ENCODE assay signal across 15 cellular contexts in genomic region chr2:134392689-134393476, GRCh38.
A peak's percentile ranks its signal among the peaks of the same experiment; 100 is the strongest.
DNase-seq lines count a peak whose midpoint lies in the region; ATAC-seq and TF ChIP-seq lines count a peak whose summit lies in the region.
"Had no signal": no experiment of that assay in that cellular context is flagged by ENCODE, and none has a peak within 500 bp of the region (broad histone marks: within the 10 kb centered on the region; RNA-seq: fewer than 3 reads in every experiment).

No MANE protein-coding gene starts in this region.

- H3K9ac ChIP-seq in mammary epithelial cell (ENCODE audit: insufficient read depth, low read length), result no peak overlapping the region
- H3K9ac ChIP-seq: parathyroid adenoma had no signal

- H3K4me2 ChIP-seq in DOHH2 (ENCODE audit: low read length) (no peak overlapping the region), mammary epithelial cell (ENCODE audit: insufficient read depth, low read depth, low read length) (no peak overlapping the region)

- no peak overlapping the region for H3K4me3 ChIP-seq in DOHH2 (ENCODE audit: low read length)
- no peak overlapping the region for H3K4me3 ChIP-seq in NB4 (ENCODE audit: low read depth, low read length)
- no peak overlapping the region for H3K4me3 ChIP-seq in lung
- no peak overlapping the region for H3K4me3 ChIP-seq in brain microvascular endothelial cell (ENCODE audit: low read depth, low read length)
- no peak overlapping the region for H3K4me3 ChIP-seq in mammary epithelial cell (replicated peaks in 1 of 3; ENCODE audit: insufficient read depth in 1 of 3, low read depth in 2 of 3, low read length in 3 of 3)

- H3K4me1 ChIP-seq in DOHH2 (ENCODE audit: control insufficient read depth, low read length) (peaks cover 8% of the 10 kb centered on the region), lung (ENCODE audit: control insufficient read depth in 2 of 2, insufficient read depth in 2 of 2, low read length in 2 of 2) (peaks cover 4 to 7% of the 10 kb centered on the region in 2 donors), mammary epithelial cell (ENCODE audit: insufficient read depth, low read length) (peaks cover 25% of the 10 kb centered on the region)
- H3K4me1 ChIP-seq: parathyroid adenoma had no signal

- no peak overlapping the region for H2AFZ ChIP-seq in mammary epithelial cell (ENCODE audit: low read depth, low read length)
- H2AFZ ChIP-seq: parathyroid adenoma had no signal

- 87 to 88% methylated on average over 6 of the region's 6 CpGs for WGBS in lung, 2 donors
- 100% methylated on average over 4 of the region's 6 CpGs for WGBS in mammary epithelial cell (ENCODE audit: low coverage, missing lambda C conversion rate)

- BruUV-seq in mammary epithelial cell (replicated peaks; lab: Mats Ljungman, UMichigan), result no TSS peak

- H3K27me3 ChIP-seq in DOHH2 (ENCODE audit: control insufficient read depth, low read length), result no peaks in the 10 kb centered on the region
- H3K27me3 ChIP-seq in lung (ENCODE audit: control insufficient read depth, insufficient read depth), result no peaks in the 10 kb centered on the region
- H3K27me3 ChIP-seq in brain microvascular endothelial cell (replicated peaks), result no peaks in the 10 kb centered on the region
- H3K27me3 ChIP-seq in mammary epithelial cell (ENCODE audit: insufficient read depth, low read length), result no peaks in the 10 kb centered on the region

- no peak for TF ChIP-seq POLR2A in NB4 (IDR thresholded peaks at IDR 0.05; ENCODE audit: extremely low read depth, insufficient read length)

- H3K9me3 ChIP-seq in DOHH2 (ENCODE audit: control insufficient read depth, insufficient read depth, low read length) (no peaks in the 10 kb centered on the region), lung (ENCODE audit: control insufficient read depth in 2 of 2, insufficient read depth in 1 of 2, low read length in 1 of 2) (no peaks in the 10 kb centered on the region), mammary epithelial cell (replicated peaks; ENCODE audit: insufficient read depth, low read length) (no peaks in the 10 kb centered on the region)

- CTCF ChIA-PET in RWPE1 (lab: Yijun Ruan, JAX) (no interaction called here), mammary epithelial cell (lab: Charles Lee; ENCODE audit: low non-redundant PET) (no interaction called here)

- H4K20me1 ChIP-seq in DOHH2 (ENCODE audit: control insufficient read depth, insufficient read depth, low read depth, low read length) (no peaks in the 10 kb centered on the region), mammary epithelial cell (ENCODE audit: insufficient read depth, low read length) (no peaks in the 10 kb centered on the region)

- intact Hi-C loops in mammary epithelial cell (cut with micrococcal nuclease), result no loop called here

- H3K36me3 ChIP-seq in DOHH2 (ENCODE audit: control insufficient read depth, low read length), result 0 out of 2 replicates have a peak, but pooled peaks cover 4% of the 10 kb centered on the region
- peaks cover 1 to 2% of the 10 kb centered on the region in 2 donors for H3K36me3 ChIP-seq in lung (ENCODE audit: control insufficient read depth in 2 of 2, insufficient read depth in 2 of 2, low read length in 2 of 2)
- H3K36me3 ChIP-seq in brain microvascular endothelial cell (replicated peaks), result no peaks in the 10 kb centered on the region
- H3K36me3 ChIP-seq in mammary epithelial cell (ENCODE audit: insufficient read depth, low read length), result no peaks in the 10 kb centered on the region

- in situ Hi-C loops in brain microvascular endothelial cell (cut with HindIII; ENCODE audit: low pct_ligation_motif_present, low sequenced_read_pairs) (no loop called here), mammary epithelial cell (cut with MboI; ENCODE audit: low sequenced_read_pairs in 2 of 2) (no loop called here)

- H3K9me2 ChIP-seq in DOHH2 (replicated peaks; ENCODE audit: control insufficient read depth, low read length), result no peaks in the 10 kb centered on the region

- H3F3A ChIP-seq in DOHH2 (ENCODE audit: control insufficient read depth, insufficient read depth), result no peaks in the 10 kb centered on the region

- DNase-seq in NB4 (ENCODE audit: low read depth), result peak; percentile 22
- no peak for DNase-seq in epithelial cell of prostate (ENCODE audit: low read depth, low spot score)
- DNase-seq in lung (ENCODE audit: low spot score), result no peak
- no peak for DNase-seq in RWPE1 (ENCODE audit: low spot score)
- DNase-seq in brain microvascular endothelial cell, result no peak
- no peak for DNase-seq in mammary epithelial cell
- DNase-seq: amniotic stem cell; effector memory CD8-positive, alpha-beta T cell; NCI-H510A; SHP77; stimulated activated CD4-positive, alpha-beta T cell treated with anti-CD3 and anti-CD28 coated beads, Interleukin-2, amount 100 ng/mL, for 48 hours; stimulated activated naive B cell treated with anti-CD40 and anti-IgM and Interleukin-4, amounts not matched to agents 10 μg/mL and 1 μg/mL and 100 μg/mL, for 72 hours had no signal

- POLR2A ChIA-PET in RWPE1 (lab: Yijun Ruan, JAX; ENCODE audit: low non-redundant PET), result no interaction called here

- H3K79me2 ChIP-seq in DOHH2 (ENCODE audit: control insufficient read depth, low read length) (no peaks in the 10 kb centered on the region), mammary epithelial cell (ENCODE audit: insufficient read depth, low read length) (no peaks in the 10 kb centered on the region)
- H3K79me2 ChIP-seq: parathyroid adenoma had no signal

- dilution Hi-C loops in mammary epithelial cell (cut with HindIII; ENCODE audit: low sequenced_read_pairs), result no loop called here

- peak; percentile 12 for TF ChIP-seq CTCF in DOHH2 (IDR thresholded peaks at IDR 0.05; ENCODE audit: low read depth, low read length, poor library complexity, severe bottlenecking)
- TF ChIP-seq CTCF in NB4 (IDR thresholded peaks at IDR 0.05; ENCODE audit: low read depth, low read length), result peak; percentile 11
- no peak for TF ChIP-seq CTCF in lung (IDR thresholded peaks at IDR 0.05; ENCODE audit: control extremely low read depth, extremely low read depth)
- no peak for TF ChIP-seq CTCF in RWPE1 (conservative IDR thresholded peaks at IDR 0.05; ENCODE audit: low read depth)
- no peak for TF ChIP-seq CTCF in brain microvascular endothelial cell (IDR thresholded peaks at IDR 0.05; ENCODE audit: low read depth, low read length, missing control alignments)
- no peak for TF ChIP-seq CTCF in mammary epithelial cell (conservative IDR thresholded peaks at IDR 0.05 in 1 of 2, IDR thresholded peaks at IDR 0.05 in 1 of 2; ENCODE audit: extremely low read depth in 1 of 2, insufficient read depth in 1 of 2, low read depth in 1 of 2, low read length in 2 of 2)

- ATAC-seq in lung (ENCODE audit: insufficient read depth, low FRiP score) (peak; percentile 39), GM18861 (IDR thresholded peaks at IDR 0.05; ENCODE audit: unreplicated experiment) (no peak)
- ATAC-seq: effector memory CD8-positive, alpha-beta T cell had no signal

- no peak overlapping the region for H3K27ac ChIP-seq in DOHH2 (ENCODE audit: low read depth, low read length)
- peak overlapping the region; percentile 69 for H3K27ac ChIP-seq in epithelial cell of prostate
- no peak overlapping the region for H3K27ac ChIP-seq in lung (ENCODE audit: low read depth in 1 of 2, low read length in 1 of 2)
- no peak overlapping the region for H3K27ac ChIP-seq in RWPE1
- H3K27ac ChIP-seq in brain microvascular endothelial cell, result no peak overlapping the region
- H3K27ac ChIP-seq in mammary epithelial cell (ENCODE audit: insufficient read depth, low read depth, low read length), result no peak overlapping the region
- H3K27ac ChIP-seq: parathyroid adenoma had no signal

Comparison
In these comparisons a context has a peak if more than half of its experiments do, and no peak if none do; other contexts are left out.
1. CTCF ChIP-seq: peak in DOHH2 (single experiment) and NB4 (single experiment); none in lung (single experiment), RWPE1 (single experiment), brain microvascular endothelial cell (single experiment) and mammary epithelial cell (0 of 2).